ENCODE assay signal across 20 cellular contexts in the genomic region with DNA sequence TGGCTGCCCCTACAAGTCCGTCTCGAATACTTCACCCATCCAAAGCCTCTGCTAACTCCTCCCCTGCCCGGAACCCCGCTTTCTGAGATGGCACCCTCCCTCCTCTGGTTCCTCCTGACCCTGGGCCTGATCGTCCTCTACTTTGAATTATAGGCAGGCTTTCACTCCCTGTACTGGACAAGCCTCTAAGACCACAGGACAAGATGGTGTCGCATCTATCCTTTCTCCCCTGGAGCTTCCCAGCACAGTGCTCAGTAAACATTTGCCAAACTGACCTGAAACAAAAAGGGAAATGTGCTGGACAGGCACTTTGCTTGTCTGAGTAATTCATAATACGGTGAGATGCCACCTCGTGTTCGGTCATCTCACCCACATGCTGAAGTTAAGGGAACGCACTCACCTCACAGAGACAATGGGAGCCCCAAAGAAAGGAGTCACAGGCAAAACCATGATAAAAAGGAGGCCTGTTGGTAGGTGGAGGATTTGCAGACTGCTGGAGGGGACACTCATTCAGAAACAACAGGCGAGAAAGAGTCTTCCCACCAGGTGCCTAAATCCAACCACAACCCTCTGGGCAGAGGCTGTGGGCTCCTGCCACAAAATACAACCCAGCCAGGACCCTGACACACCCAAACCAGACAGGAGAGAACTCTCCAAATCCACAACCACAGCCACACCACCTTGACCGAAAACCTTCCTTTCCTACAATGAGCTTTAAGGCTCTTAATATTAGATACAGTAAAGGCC. TPM values are rescaled to one million over a fixed set of nuclear protein-coding genes. Genes with fewer than 3 reads are reported as not detected.
DNase-seq lines count a peak whose midpoint lies in the region; ATAC-seq and TF ChIP-seq lines count a peak whose summit lies in the region.
"Had no signal": no experiment of that assay in that cellular context is flagged by ENCODE, and none has a peak within 500 bp of the region (broad histone marks: within the 10 kb centered on the region; RNA-seq: fewer than 3 reads in every experiment).

No MANE protein-coding gene starts in this region.

- H3K9me3 Mint-ChIP-seq in activated CD8-positive, alpha-beta T cell treated with anti-CD3 and anti-CD28 coated beads, Interleukin-2, amount 10 ng/mL, durations not matched to agents 7 days and 5 days (ENCODE audit: insufficient read depth): no peaks in the 10 kb centered on the region
- no peaks in the 10 kb centered on the region for H3K9me3 Mint-ChIP-seq in activated CD8-positive, alpha-beta T cell treated with anti-CD3 and anti-CD28 coated beads for 36 hours
- H3K9me3 Mint-ChIP-seq in GM23338 (no peaks in the 10 kb centered on the region), neural progenitor cell (no peaks in the 10 kb centered on the region)
- H3K9me3 Mint-ChIP-seq: neural crest cell had no signal

- no peak overlapping the region for H3K9ac ChIP-seq in neural progenitor cell

- no peak for TF ChIP-seq CTCF in activated CD8-positive, alpha-beta T cell treated with anti-CD3 and anti-CD28 coated beads for 36 hours (IDR thresholded peaks at IDR 0.05)
- no peak for TF ChIP-seq CTCF in GM23338 (conservative IDR thresholded peaks at IDR 0.05; ENCODE audit: low read depth in 2 of 2)
- TF ChIP-seq CTCF in neural progenitor cell (IDR thresholded peaks at IDR 0.05): no peak
- no peak for TF ChIP-seq CTCF in lower lobe of right lung (IDR thresholded peaks at IDR 0.05)

- no peaks in the 10 kb centered on the region for H3K9me2 ChIP-seq in GM23338 (ENCODE audit: insufficient read depth)

- H3K36me3 Mint-ChIP-seq in activated CD8-positive, alpha-beta T cell treated with anti-CD3 and anti-CD28 coated beads, Interleukin-2, amount 10 ng/mL, durations not matched to agents 7 days and 5 days (ENCODE audit: low read depth): peaks cover 65% of the 10 kb centered on the region
- peaks cover 40% of the 10 kb centered on the region for H3K36me3 Mint-ChIP-seq in activated CD8-positive, alpha-beta T cell treated with anti-CD3 and anti-CD28 coated beads for 36 hours (ENCODE audit: low read depth)
- H3K36me3 Mint-ChIP-seq in GM23338 (ENCODE audit: low read depth) (peaks cover 5% of the 10 kb centered on the region; the same call in 2 of the 3 replicates), neural progenitor cell (peaks cover 33% of the 10 kb centered on the region)

- no peaks in the 10 kb centered on the region for H3K27me3 Mint-ChIP-seq in activated CD8-positive, alpha-beta T cell treated with anti-CD3 and anti-CD28 coated beads, Interleukin-2, amount 10 ng/mL, durations not matched to agents 7 days and 5 days (ENCODE audit: low read depth)
- H3K27me3 Mint-ChIP-seq in activated CD8-positive, alpha-beta T cell treated with anti-CD3 and anti-CD28 coated beads for 36 hours: no peaks in the 10 kb centered on the region
- H3K27me3 Mint-ChIP-seq in GM23338 (ENCODE audit: insufficient read depth, low read depth, poor library complexity) (peaks cover 3% of the 10 kb centered on the region), neural progenitor cell (ENCODE audit: insufficient read depth, low read depth) (peaks cover 2% of the 10 kb centered on the region)

- peak overlapping the region; percentile 38 for H3K4me3 Mint-ChIP-seq in activated CD8-positive, alpha-beta T cell treated with anti-CD3 and anti-CD28 coated beads, Interleukin-2, amount 10 ng/mL, durations not matched to agents 7 days and 5 days
- no peak overlapping the region for H3K4me3 Mint-ChIP-seq in activated CD8-positive, alpha-beta T cell treated with anti-CD3 and anti-CD28 coated beads for 36 hours
- H3K4me3 Mint-ChIP-seq in GM23338 (no peak overlapping the region), neural progenitor cell (peak overlapping the region; percentile 24)
- H3K4me3 Mint-ChIP-seq: neural crest cell had no signal

- intact Hi-C loops in activated CD8-positive, alpha-beta T cell treated with anti-CD3 and anti-CD28 coated beads for 36 hours (cut with micrococcal nuclease): no loop called here
- intact Hi-C loops in lower lobe of right lung (cut with DNase I): no loop called here

- H3F3A ChIP-seq in GM23338 (replicated peaks; ENCODE audit: low read depth): no peaks in the 10 kb centered on the region
- H3F3A ChIP-seq in neural progenitor cell (ENCODE audit: low read depth): no peaks in the 10 kb centered on the region

- POLR2A ChIA-PET in activated CD8-positive, alpha-beta T cell treated with anti-CD3 and anti-CD28 coated beads, Interleukin-2, amount 10 ng/mL, durations not matched to agents 7 days and 5 days (lab: Charles Lee): no interaction called here
- POLR2A ChIA-PET in activated CD8-positive, alpha-beta T cell treated with anti-CD3 and anti-CD28 coated beads for 36 hours (lab: Charles Lee): no interaction called here

- CTCF ChIA-PET in activated CD8-positive, alpha-beta T cell treated with anti-CD3 and anti-CD28 coated beads, Interleukin-2, amount 10 ng/mL, durations not matched to agents 7 days and 5 days (lab: Charles Lee): interaction anchor here (1.1 to 3.0 kb wide), 3 partner anchors 18 to 117 kb away, joined by 3 to 20 read pairs (median 4); no protein-coding TSS in a partner anchor
- CTCF ChIA-PET in activated CD8-positive, alpha-beta T cell treated with anti-CD3 and anti-CD28 coated beads for 36 hours (lab: Charles Lee): interaction anchor here (2.2 to 2.3 kb wide), 2 partner anchors 18 to 26 kb away, joined by 8 to 9 read pairs; no protein-coding TSS in a partner anchor

- peaks cover 43% of the 10 kb centered on the region for H3K4me1 Mint-ChIP-seq in activated CD8-positive, alpha-beta T cell treated with anti-CD3 and anti-CD28 coated beads, Interleukin-2, amount 10 ng/mL, durations not matched to agents 7 days and 5 days (ENCODE audit: low read depth)
- H3K4me1 Mint-ChIP-seq in activated CD8-positive, alpha-beta T cell treated with anti-CD3 and anti-CD28 coated beads for 36 hours (ENCODE audit: low read depth): peaks cover 30% of the 10 kb centered on the region
- H3K4me1 Mint-ChIP-seq in GM23338: no peaks in the 10 kb centered on the region
- H3K4me1 Mint-ChIP-seq in neural progenitor cell: peaks cover 4% of the 10 kb centered on the region
- H3K4me1 Mint-ChIP-seq: neural crest cell had no signal

- no peak overlapping the region for H2AFZ ChIP-seq in GM23338
- no peak overlapping the region for H2AFZ ChIP-seq in neural progenitor cell (replicated peaks)
- H2AFZ ChIP-seq: hepatocyte had no signal

- no peaks in the 10 kb centered on the region for H3K27me3 ChIP-seq in GM23338 (ENCODE audit: insufficient read depth)
- no peaks in the 10 kb centered on the region for H3K27me3 ChIP-seq in neural progenitor cell
- H3K27me3 ChIP-seq in lower lobe of right lung (ENCODE audit: low read depth): no peaks in the 10 kb centered on the region
- H3K27me3 ChIP-seq: hepatocyte, SJCRH30, upper lobe of right lung had no signal

- H3K4me1 ChIP-seq in GM23338 (ENCODE audit: insufficient read depth) (no peaks in the 10 kb centered on the region), neural progenitor cell (no peaks in the 10 kb centered on the region), lower lobe of right lung (peaks cover 18% of the 10 kb centered on the region)
- H3K4me1 ChIP-seq: SJCRH30 had no signal

- H3K79me2 ChIP-seq in GM23338 (replicated peaks; ENCODE audit: insufficient read depth): no peaks in the 10 kb centered on the region
- no peaks in the 10 kb centered on the region for H3K79me2 ChIP-seq in neural progenitor cell (ENCODE audit: low read depth)

- no peak overlapping the region for H3K4me3 ChIP-seq in GM23338
- H3K4me3 ChIP-seq in neural progenitor cell: no peak overlapping the region
- no peak overlapping the region for H3K4me3 ChIP-seq in lower lobe of right lung
- H3K4me3 ChIP-seq: hepatocyte, SJCRH30, upper lobe of right lung had no signal

- DNase-seq in activated CD8-positive, alpha-beta T cell treated with anti-CD3 and anti-CD28 coated beads, Interleukin-2, amount 10 ng/mL, durations not matched to agents 7 days and 5 days: peak; percentile 37
- DNase-seq in activated CD8-positive, alpha-beta T cell treated with anti-CD3 and anti-CD28 coated beads for 36 hours: no peak
- DNase-seq in GM23338 (ENCODE audit: low spot score): no peak
- peak; percentile 44 for DNase-seq in cerebellar cortex (ENCODE audit: low spot score)
- DNase-seq in neural progenitor cell (ENCODE audit: low spot score): no peak
- DNase-seq in NCI-H526 treated with DMSO at 0.1 percent for 48 hours (lab: John Stamatoyannopoulos, UW): no peak
- DNase-seq in lower lobe of right lung: no peak
- DNase-seq: activated CD4-positive, CD25-positive, alpha-beta regulatory T cell treated with anti-CD3 and anti-CD28 coated beads, Interleukin-2, amount 50 U/mL, for 72 hours; central memory CD4-positive, alpha-beta T cell; NCI-H1417; NCI-H2171; NCI-H774; PC-3; retina; SJCRH30; T1000; upper lobe of right lung had no signal

- peak overlapping the region; percentile 80 for H3K27ac Mint-ChIP-seq in activated CD8-positive, alpha-beta T cell treated with anti-CD3 and anti-CD28 coated beads, Interleukin-2, amount 10 ng/mL, durations not matched to agents 7 days and 5 days
- H3K27ac Mint-ChIP-seq in activated CD8-positive, alpha-beta T cell treated with anti-CD3 and anti-CD28 coated beads for 36 hours: no peak overlapping the region
- H3K27ac Mint-ChIP-seq in GM23338 (peak overlapping the region; percentile 22; the same call in 1 of the 2 replicates), neural progenitor cell (peak overlapping the region; percentile 3)

- ATAC-seq in activated CD8-positive, alpha-beta T cell treated with anti-CD3 and anti-CD28 coated beads, Interleukin-2, amount 10 ng/mL, durations not matched to agents 7 days and 5 days: peak; percentile 34
- ATAC-seq in activated CD8-positive, alpha-beta T cell treated with anti-CD3 and anti-CD28 coated beads for 36 hours: no peak
- no peak for ATAC-seq in GM23338
- no peak for ATAC-seq in lower lobe of right lung
- ATAC-seq in HG02642 (IDR thresholded peaks at IDR 0.05; ENCODE audit: poor library complexity, unreplicated experiment): no peak
- ATAC-seq: PC-3, upper lobe of right lung had no signal

- H3K36me3 ChIP-seq in GM23338 (ENCODE audit: insufficient read depth) (peaks cover 6% of the 10 kb centered on the region; the same call in 1 of the 2 replicates), neural progenitor cell (no peaks in the 10 kb centered on the region), lower lobe of right lung (peaks cover 93% of the 10 kb centered on the region)

- H3K9me3 ChIP-seq in neural progenitor cell (ENCODE audit: low read depth) (no peaks in the 10 kb centered on the region), lower lobe of right lung (no peaks in the 10 kb centered on the region)
- H3K9me3 ChIP-seq: SJCRH30, upper lobe of right lung had no signal

- H3K4me2 ChIP-seq in GM23338: no peak overlapping the region
- no peak overlapping the region for H3K4me2 ChIP-seq in neural progenitor cell
- H3K4me2 ChIP-seq: hepatocyte had no signal

- H4K20me1 ChIP-seq in GM23338 (replicated peaks; ENCODE audit: insufficient read depth) (no peaks in the 10 kb centered on the region; the same call in none of the 2 replicates), neural progenitor cell (ENCODE audit: low read depth) (peaks cover 8% of the 10 kb centered on the region)

- H3K27ac ChIP-seq in GM23338 (ENCODE audit: low read depth) (no peak overlapping the region), neural progenitor cell (no peak overlapping the region), lower lobe of right lung (no peak overlapping the region)
- H3K27ac ChIP-seq: hepatocyte, SJCRH30, upper lobe of right lung had no signal

RNA-seq across cellular contexts. Expression of gene SNN, which starts 28.2 kb away (rescaled TPM):
- 10 to 100 TPM; 27.3 to 28.9 TPM for total RNA-seq in activated CD8-positive, alpha-beta T cell treated with anti-CD3 and anti-CD28 coated beads, Interleukin-2, amount 10 ng/mL, durations not matched to agents 7 days and 5 days
- 1 to 10 TPM; 8.2 to 9.5 TPM for total RNA-seq in activated CD8-positive, alpha-beta T cell treated with anti-CD3 and anti-CD28 coated beads for 36 hours
- 62.6 and 63.3 TPM in 2 replicates for total RNA-seq in GM23338 (2014; rRNA removed; shearing (Covaris generic))
- polyA plus RNA-seq in GM23338 (2016; fragmentation: Nextera tagmentation; extraction: Ambion mirVana): 19.0 and 20.5 TPM in 2 replicates
- total RNA-seq in neural progenitor cell (ENCODE audit: low replicate concordance): 48.7 and 84.2 TPM in 2 replicates
- 25.5 TPM for total RNA-seq in lower lobe of right lung

RNA-seq across cellular contexts. Expression of gene TXNDC11, which starts 46.2 kb away (rescaled TPM):
- total RNA-seq in activated CD8-positive, alpha-beta T cell treated with anti-CD3 and anti-CD28 coated beads, Interleukin-2, amount 10 ng/mL, durations not matched to agents 7 days and 5 days: 10 to 100 TPM; 30.1 to 34.4 TPM
- 10 to 100 TPM; 21.7 to 24.4 TPM for total RNA-seq in activated CD8-positive, alpha-beta T cell treated with anti-CD3 and anti-CD28 coated beads for 36 hours
- 12.0 and 12.5 TPM in 2 replicates for total RNA-seq in GM23338 (2014; rRNA removed; shearing (Covaris generic))
- 6.3 and 6.8 TPM in 2 replicates for polyA plus RNA-seq in GM23338 (2016; fragmentation: Nextera tagmentation; extraction: Ambion mirVana)
- 7.4 and 11.4 TPM in 2 replicates for total RNA-seq in neural progenitor cell (ENCODE audit: low replicate concordance)
- 88.2 TPM for total RNA-seq in lower lobe of right lung

Comparison
In these comparisons a context has a peak if more than half of its experiments do, and no peak if none do; other contexts are left out.
1. DNase-seq: peak in activated CD8-positive, alpha-beta T cell treated with anti-CD3 and anti-CD28 coated beads, Interleukin-2, amount 10 ng/mL, durations not matched to agents 7 days and 5 days (single experiment) and cerebellar cortex (single experiment); none in activated CD8-positive, alpha-beta T cell treated with anti-CD3 and anti-CD28 coated beads for 36 hours (single experiment), GM23338 (single experiment), neural progenitor cell (single experiment), NCI-H526 treated with DMSO at 0.1 percent for 48 hours (single experiment) and lower lobe of right lung (single experiment).
2. H3K4me3 Mint-ChIP-seq: peak in activated CD8-positive, alpha-beta T cell treated with anti-CD3 and anti-CD28 coated beads, Interleukin-2, amount 10 ng/mL, durations not matched to agents 7 days and 5 days (single experiment) and neural progenitor cell (single experiment); none in activated CD8-positive, alpha-beta T cell treated with anti-CD3 and anti-CD28 coated beads for 36 hours (single experiment) and GM23338 (single experiment).